Comparison of ENCODE assay signal across 20 cellular contexts in the genomic region with DNA sequence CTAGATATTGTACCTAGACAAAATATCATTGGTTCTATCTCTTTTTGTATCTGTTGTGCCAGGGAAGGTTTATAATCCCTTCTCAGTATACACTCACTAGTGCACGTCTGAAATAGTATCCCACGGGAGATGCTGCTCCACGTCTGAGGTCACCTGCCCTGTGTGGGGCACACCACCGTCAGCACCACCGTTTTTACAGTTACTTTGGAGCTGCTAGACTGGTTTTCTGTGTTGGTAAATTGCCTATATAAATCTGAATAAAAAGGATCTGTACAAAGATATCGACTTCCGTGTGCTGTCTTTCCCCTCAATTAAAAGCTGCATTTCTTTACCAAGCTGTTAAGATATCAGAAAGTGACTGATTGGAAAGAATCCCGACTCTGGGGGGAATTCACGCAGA. TPM values are rescaled to one million over a fixed set of nuclear protein-coding genes. Genes with fewer than 3 reads are reported as not detected.
"Had no signal": no experiment of that assay in that cellular context is flagged by ENCODE, and none has a peak within 500 bp of the region (broad histone marks: within the 10 kb centered on the region; RNA-seq: fewer than 3 reads in every experiment).

No MANE protein-coding gene starts in this region.

- ATAC-seq: activated CD8-positive, alpha-beta memory T cell treated with anti-CD3 and anti-CD28 coated beads, Interleukin-2, amount 10 ng/mL, durations not matched to agents 7 days and 5 days; heart right ventricle; left cardiac atrium; T-cell had no signal

- H3K9me3 Mint-ChIP-seq: activated B cell treated with CpG ODN at 0.5 μM for 24 hours; activated naive CD4-positive, alpha-beta T cell treated with anti-CD3 and anti-CD28 coated beads for 36 hours; mesothelial cell of epicardium; stimulated activated naive CD8-positive, alpha-beta T cell treated with anti-CD3 and anti-CD28 coated beads, Interleukin-15, Interleukin-2, amounts not matched to agents 100 ng/mL and 50 ng/mL, for 24 hours; T-cell had no signal

- H3K9me3 ChIP-seq: esophagus squamous epithelium, heart right ventricle, suprapubic skin, transverse colon had no signal

- H3K4me3 ChIP-seq: esophagus squamous epithelium, heart right ventricle, lung, suprapubic skin, transverse colon had no signal

- H3K4me1 Mint-ChIP-seq: T-cell had no signal

- H3K36me3 ChIP-seq: esophagus squamous epithelium, suprapubic skin, transverse colon had no signal

- H3K36me3 Mint-ChIP-seq: mesothelial cell of epicardium, T-cell had no signal

- H3K27ac ChIP-seq: esophagus squamous epithelium, heart right ventricle, suprapubic skin, transverse colon had no signal

- H3K27me3 ChIP-seq: heart right ventricle, suprapubic skin, transverse colon had no signal

- H3K4me1 ChIP-seq: esophagus squamous epithelium, heart right ventricle, suprapubic skin, transverse colon had no signal

- H3K27ac Mint-ChIP-seq: activated CD4-positive, alpha-beta memory T cell treated with anti-CD3 and anti-CD28 coated beads, Interleukin-2, amount 10 ng/mL, durations not matched to agents 7 days and 5 days; activated CD8-positive, alpha-beta memory T cell treated with anti-CD3 and anti-CD28 coated beads, Interleukin-2, amount 10 ng/mL, durations not matched to agents 7 days and 5 days; activated naive CD4-positive, alpha-beta T cell treated with anti-CD3 and anti-CD28 coated beads for 36 hours; mesothelial cell of epicardium; stimulated activated naive CD8-positive, alpha-beta T cell treated with anti-CD3 and anti-CD28 coated beads, Interleukin-15, Interleukin-2, amounts not matched to agents 100 ng/mL and 50 ng/mL, for 24 hours; T-cell had no signal

- H3K27me3 Mint-ChIP-seq: activated B cell treated with CpG ODN at 0.5 μM for 24 hours; activated CD4-positive, alpha-beta memory T cell treated with anti-CD3 and anti-CD28 coated beads, Interleukin-2, amount 10 ng/mL, durations not matched to agents 7 days and 5 days; activated CD8-positive, alpha-beta memory T cell treated with anti-CD3 and anti-CD28 coated beads, Interleukin-2, amount 10 ng/mL, durations not matched to agents 7 days and 5 days; stimulated activated naive CD8-positive, alpha-beta T cell treated with anti-CD3 and anti-CD28 coated beads, Interleukin-15, Interleukin-2, amounts not matched to agents 100 ng/mL and 50 ng/mL, for 24 hours had no signal

- DNase-seq: activated B cell treated with CpG ODN at 0.5 μM for 24 hours; activated CD4-positive, alpha-beta memory T cell treated with anti-CD3 and anti-CD28 coated beads, Interleukin-2, amount 10 ng/mL, durations not matched to agents 7 days and 5 days; activated CD4-positive, alpha-beta T cell treated with anti-CD3 and anti-CD28 coated beads for 48 hours; activated CD8-positive, alpha-beta memory T cell treated with anti-CD3 and anti-CD28 coated beads, Interleukin-2, amount 10 ng/mL, durations not matched to agents 7 days and 5 days; activated naive CD4-positive, alpha-beta T cell treated with anti-CD3 and anti-CD28 coated beads for 36 hours; anterior cingulate cortex; dermis blood vessel endothelial cell; effector memory CD4-positive, alpha-beta T cell; esophagus squamous epithelium; heart right ventricle; left cardiac atrium; occipital lobe; retina; T-cell; transverse colon had no signal

- H3K4me3 Mint-ChIP-seq: activated B cell treated with CpG ODN at 0.5 μM for 24 hours; activated CD4-positive, alpha-beta memory T cell treated with anti-CD3 and anti-CD28 coated beads, Interleukin-2, amount 10 ng/mL, durations not matched to agents 7 days and 5 days; activated CD8-positive, alpha-beta memory T cell treated with anti-CD3 and anti-CD28 coated beads, Interleukin-2, amount 10 ng/mL, durations not matched to agents 7 days and 5 days; activated naive CD4-positive, alpha-beta T cell treated with anti-CD3 and anti-CD28 coated beads for 36 hours; mesothelial cell of epicardium; stimulated activated naive CD8-positive, alpha-beta T cell treated with anti-CD3 and anti-CD28 coated beads, Interleukin-15, Interleukin-2, amounts not matched to agents 100 ng/mL and 50 ng/mL, for 24 hours; T-cell had no signal

RNA-seq across cellular contexts. Expression of a gene that starts 13.0 kb away (rescaled TPM):
- total RNA-seq: bronchial epithelial cell had no signal
